ENCODE assay signal across 1 cellular context in the genomic region with DNA sequence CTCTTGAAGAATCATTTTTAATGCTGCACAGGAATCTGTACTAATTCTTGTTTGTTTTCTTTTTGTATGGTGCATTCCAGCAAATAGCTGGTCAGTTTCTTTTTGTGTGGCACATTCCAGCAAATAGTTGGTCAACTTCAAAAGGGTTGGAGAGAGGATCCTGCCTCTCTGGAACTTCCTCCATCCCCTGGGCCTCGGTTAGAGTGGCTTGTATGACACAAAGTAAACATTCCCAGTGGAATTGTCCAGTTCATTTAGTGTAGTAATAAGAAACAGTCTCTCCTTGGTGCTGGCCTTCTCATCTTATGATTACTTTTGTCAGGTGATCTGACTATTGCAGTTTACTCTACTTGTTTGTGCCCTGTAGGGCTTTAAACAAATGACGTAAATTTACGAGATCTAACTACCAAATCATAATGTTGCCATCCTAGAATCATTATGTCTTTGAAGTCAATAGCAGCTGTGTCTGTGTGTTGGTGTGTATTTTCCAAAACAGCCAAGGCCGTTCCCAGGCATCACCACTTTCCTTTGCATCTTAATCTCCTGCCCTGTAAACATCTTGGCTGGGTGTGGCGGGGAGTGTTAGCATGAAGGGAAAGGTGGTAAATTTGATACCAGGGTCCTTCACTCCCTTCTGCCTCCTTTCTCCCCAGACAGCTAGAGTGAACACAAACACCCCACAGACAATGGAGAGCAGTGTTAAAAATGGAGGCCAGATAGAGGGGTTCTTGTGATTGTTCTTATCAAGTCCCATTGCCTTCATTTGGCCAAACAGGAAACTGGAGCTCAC.
TF ChIP-seq lines count a peak whose summit lies in the region.

No MANE protein-coding gene starts in this region.

TF ChIP-seq in K562, 482 proteins besides CTCF, POLR2A, EP300 and RAD21 (continued from another document):
- TF ChIP-seq, protein P1, sequence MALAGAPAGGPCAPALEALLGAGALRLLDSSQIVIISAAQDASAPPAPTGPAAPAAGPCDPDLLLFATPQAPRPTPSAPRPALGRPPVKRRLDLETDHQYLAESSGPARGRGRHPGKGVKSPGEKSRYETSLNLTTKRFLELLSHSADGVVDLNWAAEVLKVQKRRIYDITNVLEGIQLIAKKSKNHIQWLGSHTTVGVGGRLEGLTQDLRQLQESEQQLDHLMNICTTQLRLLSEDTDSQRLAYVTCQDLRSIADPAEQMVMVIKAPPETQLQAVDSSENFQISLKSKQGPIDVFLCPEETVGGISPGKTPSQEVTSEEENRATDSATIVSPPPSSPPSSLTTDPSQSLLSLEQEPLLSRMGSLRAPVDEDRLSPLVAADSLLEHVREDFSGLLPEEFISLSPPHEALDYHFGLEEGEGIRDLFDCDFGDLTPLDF (CRISPR knock-in tag; IDR thresholded peaks at IDR 0.05): no peak
- TF ChIP-seq SRSF9 (IDR thresholded peaks at IDR 0.05; ENCODE audit: borderline replicate concordance, low read depth, low read length) (no peak), TCF3 (CRISPR knock-in tag; IDR thresholded peaks at IDR 0.05) (peak; percentile 58; the same call in 1 of the 2 replicates), CBFA2T3 (IDR thresholded peaks at IDR 0.05) (peak; percentile 82), RBBP5 (IDR thresholded peaks at IDR 0.05; ENCODE audit: borderline replicate concordance, insufficient read depth, low read length, poor library complexity, severe bottlenecking) (no peak), NCOR1 (IDR thresholded peaks at IDR 0.05) (peak; percentile 66), ILF3 (IDR thresholded peaks at IDR 0.05; ENCODE audit: borderline replicate concordance) (no peak), ATF7 (IDR thresholded peaks at IDR 0.05) (no peak), POLR2H (tag; IDR thresholded peaks at IDR 0.05; ENCODE audit: low read depth) (no peak), TAL1 (IDR thresholded peaks at IDR 0.05) (peak; percentile 59; the same call in 1 of the 2 replicates), EP400 (IDR thresholded peaks at IDR 0.05) (no peak), ZNF12 (CRISPR knock-in tag; IDR thresholded peaks at IDR 0.05) (no peak), SNIP1 (IDR thresholded peaks at IDR 0.05; ENCODE audit: low read depth) (no peak), CBFA2T2 (conservative IDR thresholded peaks at IDR 0.05) (peak; percentile 65), POLR2AphosphoS5 (IDR thresholded peaks at IDR 0.05; ENCODE audit: control insufficient read depth, insufficient read depth, low read depth, low read length) (peak; percentile 55; the same call in 1 of the 2 replicates), STAT5A (IDR thresholded peaks at IDR 0.05; ENCODE audit: borderline replicate concordance, low read length) (peak; percentile 17; the same call in 1 of the 2 replicates), MTA2 (IDR thresholded peaks at IDR 0.05; ENCODE audit: low read depth) (0 out of 2 replicates have a peak, but pooled peaks have one; percentile 18), ARID1B (IDR thresholded peaks at IDR 0.05) (peak; percentile 56), ZNF764 (CRISPR knock-in tag; IDR thresholded peaks at IDR 0.05; ENCODE audit: low read depth) (no peak), DPF2 (IDR thresholded peaks at IDR 0.05) (0 out of 2 replicates have a peak, but pooled peaks have one; percentile 18), FOXK1 (CRISPR knock-in tag; IDR thresholded peaks at IDR 0.05; ENCODE audit: borderline replicate concordance) (no peak), KLF1 (tag; IDR thresholded peaks at IDR 0.05) (0 out of 2 replicates have a peak, but pooled peaks have one; percentile 45), ZNF217 (CRISPR knock-in tag; IDR thresholded peaks at IDR 0.05) (no peak), SMARCA4 (IDR thresholded peaks at IDR 0.05) (0 out of 2 replicates have a peak, but pooled peaks have one; percentile 15), TEAD4 (IDR thresholded peaks at IDR 0.05; ENCODE audit: low read length) (peak; percentile 38; the same call in 1 of the 2 replicates), TEAD4 (CRISPR knock-in tag; IDR thresholded peaks at IDR 0.05; ENCODE audit: borderline replicate concordance) (no peak), GABPA (tag; conservative IDR thresholded peaks at IDR 0.05; ENCODE audit: low read depth) (no peak), TBP (optimal IDR thresholded peaks at IDR 0.05; ENCODE audit: low read depth, low read length) (no peak), ZBTB17 (CRISPR knock-in tag; IDR thresholded peaks at IDR 0.05) (no peak)
- TF ChIP-seq, protein P2, sequence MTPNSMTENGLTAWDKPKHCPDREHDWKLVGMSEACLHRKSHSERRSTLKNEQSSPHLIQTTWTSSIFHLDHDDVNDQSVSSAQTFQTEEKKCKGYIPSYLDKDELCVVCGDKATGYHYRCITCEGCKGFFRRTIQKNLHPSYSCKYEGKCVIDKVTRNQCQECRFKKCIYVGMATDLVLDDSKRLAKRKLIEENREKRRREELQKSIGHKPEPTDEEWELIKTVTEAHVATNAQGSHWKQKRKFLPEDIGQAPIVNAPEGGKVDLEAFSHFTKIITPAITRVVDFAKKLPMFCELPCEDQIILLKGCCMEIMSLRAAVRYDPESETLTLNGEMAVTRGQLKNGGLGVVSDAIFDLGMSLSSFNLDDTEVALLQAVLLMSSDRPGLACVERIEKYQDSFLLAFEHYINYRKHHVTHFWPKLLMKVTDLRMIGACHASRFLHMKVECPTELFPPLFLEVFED (CRISPR knock-in tag; conservative IDR thresholded peaks at IDR 0.05): no peak
- TF ChIP-seq, protein P3, sequence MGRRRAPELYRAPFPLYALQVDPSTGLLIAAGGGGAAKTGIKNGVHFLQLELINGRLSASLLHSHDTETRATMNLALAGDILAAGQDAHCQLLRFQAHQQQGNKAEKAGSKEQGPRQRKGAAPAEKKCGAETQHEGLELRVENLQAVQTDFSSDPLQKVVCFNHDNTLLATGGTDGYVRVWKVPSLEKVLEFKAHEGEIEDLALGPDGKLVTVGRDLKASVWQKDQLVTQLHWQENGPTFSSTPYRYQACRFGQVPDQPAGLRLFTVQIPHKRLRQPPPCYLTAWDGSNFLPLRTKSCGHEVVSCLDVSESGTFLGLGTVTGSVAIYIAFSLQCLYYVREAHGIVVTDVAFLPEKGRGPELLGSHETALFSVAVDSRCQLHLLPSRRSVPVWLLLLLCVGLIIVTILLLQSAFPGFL (CRISPR knock-in tag; IDR thresholded peaks at IDR 0.05): no peak
- TF ChIP-seq, protein P4, sequence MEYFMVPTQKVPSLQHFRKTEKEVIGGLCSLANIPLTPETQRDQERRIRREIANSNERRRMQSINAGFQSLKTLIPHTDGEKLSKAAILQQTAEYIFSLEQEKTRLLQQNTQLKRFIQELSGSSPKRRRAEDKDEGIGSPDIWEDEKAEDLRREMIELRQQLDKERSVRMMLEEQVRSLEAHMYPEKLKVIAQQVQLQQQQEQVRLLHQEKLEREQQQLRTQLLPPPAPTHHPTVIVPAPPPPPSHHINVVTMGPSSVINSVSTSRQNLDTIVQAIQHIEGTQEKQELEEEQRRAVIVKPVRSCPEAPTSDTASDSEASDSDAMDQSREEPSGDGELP (CRISPR knock-in tag; IDR thresholded peaks at IDR 0.05; ENCODE audit: borderline replicate concordance): no peak
- TF ChIP-seq, protein P5, sequence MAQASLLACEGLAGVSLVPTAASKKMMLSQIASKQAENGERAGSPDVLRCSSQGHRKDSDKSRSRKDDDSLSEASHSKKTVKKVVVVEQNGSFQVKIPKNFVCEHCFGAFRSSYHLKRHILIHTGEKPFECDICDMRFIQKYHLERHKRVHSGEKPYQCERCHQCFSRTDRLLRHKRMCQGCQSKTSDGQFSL (CRISPR knock-in tag; IDR thresholded peaks at IDR 0.05): no peak
- TF ChIP-seq, protein P5 (tag; IDR thresholded peaks at IDR 0.05): no peak
TF ChIP-seq in K562: peak in this region for 14.
